Comparison of ENCODE assay signal across 33 cellular contexts in genomic region chr5:111201705-111202104, GRCh38. TPM values are rescaled to one million over a fixed set of nuclear protein-coding genes. Genes with fewer than 3 reads are reported as not detected.
A peak's percentile ranks its signal among the peaks of the same experiment; 100 is the strongest.
DNase-seq lines count a peak whose midpoint lies in the region; ATAC-seq, FAIRE-seq and TF ChIP-seq lines count a peak whose summit lies in the region.
"Had no signal": no experiment of that assay in that cellular context is flagged by ENCODE, and none has a peak within 500 bp of the region (broad histone marks: within the 10 kb centered on the region; RNA-seq: fewer than 3 reads in every experiment).

No MANE protein-coding gene starts in this region.

- no peaks in the 10 kb centered on the region for H3K27me3 ChIP-seq in astrocyte (ENCODE audit: insufficient read depth, low read length)
- H3K27me3 ChIP-seq: BE2C, Peyer's patch had no signal

- H3K4me2 ChIP-seq in astrocyte (ENCODE audit: low read length): no peak overlapping the region

- intact Hi-C loops in activated CD4-positive, alpha-beta T cell treated with anti-CD3 and anti-CD28 coated beads for 36 hours (cut with DNase I, micrococcal nuclease): no loop called here
- intact Hi-C loops in head of caudate nucleus (cut with DNase I): no loop called here
- intact Hi-C loops in natural killer cell (cut with micrococcal nuclease): no loop called here

- H4K20me1 ChIP-seq in astrocyte (ENCODE audit: insufficient read depth, low read length): no peaks in the 10 kb centered on the region

- FAIRE-seq in astrocyte (lab: Jason Lieb, UNC): peak; percentile 23
- FAIRE-seq: H1 had no signal

- H3K27ac ChIP-seq in astrocyte (ENCODE audit: low read depth, low read length): no peak overlapping the region
- H3K27ac ChIP-seq: HL-60, Peyer's patch, SK-N-MC had no signal

- peaks cover 26% of the 10 kb centered on the region for H3K4me1 Mint-ChIP-seq in activated CD4-positive, alpha-beta T cell treated with anti-CD3 and anti-CD28 coated beads for 36 hours
- H3K4me1 Mint-ChIP-seq in astrocyte (ENCODE audit: low read depth, unreplicated experiment) (peaks cover 6% of the 10 kb centered on the region), natural killer cell (no peaks in the 10 kb centered on the region)
- H3K4me1 Mint-ChIP-seq: CD14-positive monocyte had no signal

- H3K9me3 Mint-ChIP-seq in activated CD4-positive, alpha-beta T cell treated with anti-CD3 and anti-CD28 coated beads for 36 hours (ENCODE audit: low read depth): no peaks in the 10 kb centered on the region
- H3K9me3 Mint-ChIP-seq in astrocyte (ENCODE audit: unreplicated experiment) (no peaks in the 10 kb centered on the region), natural killer cell (no peaks in the 10 kb centered on the region)
- H3K9me3 Mint-ChIP-seq: CD14-positive monocyte; CD8-positive, alpha-beta memory T cell had no signal

- no peak overlapping the region for H3K4me3 ChIP-seq in astrocyte (ENCODE audit: insufficient read depth, low read depth, low read length)
- H3K4me3 ChIP-seq: Peyer's patch, SK-N-MC had no signal

- H3K27me3 Mint-ChIP-seq in activated CD4-positive, alpha-beta T cell treated with anti-CD3 and anti-CD28 coated beads for 36 hours: peaks cover 5% of the 10 kb centered on the region
- H3K27me3 Mint-ChIP-seq in astrocyte (ENCODE audit: low read depth, unreplicated experiment) (no peaks in the 10 kb centered on the region), natural killer cell (ENCODE audit: low read depth in 2 of 2) (peaks cover 5 to 33% of the 10 kb centered on the region in 2 donors)

- no peak overlapping the region for H3K4me3 Mint-ChIP-seq in activated CD4-positive, alpha-beta T cell treated with anti-CD3 and anti-CD28 coated beads for 36 hours
- H3K4me3 Mint-ChIP-seq in astrocyte (ENCODE audit: unreplicated experiment) (no peak overlapping the region), natural killer cell (no peak overlapping the region)
- H3K4me3 Mint-ChIP-seq: CD14-positive monocyte, IgD-negative memory B cell had no signal

- no peak overlapping the region for H2AFZ ChIP-seq in astrocyte (ENCODE audit: low read depth, low read length)

- TF ChIP-seq CTCF in astrocyte (IDR thresholded peaks at IDR 0.05; ENCODE audit: insufficient read depth, low read depth, low read length): no peak
- no peak for TF ChIP-seq CTCF in natural killer cell (IDR thresholded peaks at IDR 0.05)

- H3K79me2 ChIP-seq in astrocyte (ENCODE audit: insufficient read depth, low read length): no peaks in the 10 kb centered on the region

- no peak for DNase-seq in activated CD4-positive, alpha-beta T cell treated with anti-CD3 and anti-CD28 coated beads for 36 hours
- no peak for DNase-seq in activated CD4-positive, alpha-beta T cell treated with anti-CD3 and anti-CD28 coated beads for 4 hours
- DNase-seq in MV-4-11 (lab: John Stamatoyannopoulos, UW) (peak; percentile 13), astrocyte (ENCODE audit: low read depth) (no peak), head of caudate nucleus (no peak), natural killer cell (no peak)
- DNase-seq: 8988T; ACHN; BE2C; CD8-positive, alpha-beta memory T cell; DMS 273 treated with DMSO at 0.1 percent for 48 hours; EL; GDM1; HCEC 1CT; Kasumi-1; NCI-H1105 treated with DMSO at 0.1 percent for 48 hours; NCI-H146; NCI-H1930; NCI-H2107; NCI-H446; NCI-H524 treated with DMSO at 0.1 percent for 48 hours; NCI-H774; NK-92 treated with Interleukin-12 subunit alpha and Interleukin-12 subunit beta, amount 100 ng/mL, for 24 hours; OCI-M1; Peyer's patch; SIG-M5; SW 1271 had no signal

- no peaks in the 10 kb centered on the region for H3K4me1 ChIP-seq in astrocyte (ENCODE audit: insufficient read depth, low read length)
- H3K4me1 ChIP-seq: Peyer's patch had no signal

- H3K9me3 ChIP-seq in astrocyte (ENCODE audit: insufficient read depth, low read depth, low read length): no peaks in the 10 kb centered on the region
- H3K9me3 ChIP-seq: BE2C, Peyer's patch had no signal

- CTCF ChIA-PET in activated CD4-positive, alpha-beta T cell treated with anti-CD3 and anti-CD28 coated beads for 36 hours (lab: Charles Lee): interaction anchor here (0.9 to 2.5 kb wide), 4 partner anchors 9 to 76 kb away, joined by 3 to 9 read pairs (median 4); no protein-coding TSS in a partner anchor

- H3K36me3 ChIP-seq in astrocyte (ENCODE audit: insufficient read depth, low read length): no peaks in the 10 kb centered on the region
- H3K36me3 ChIP-seq: BE2C, Peyer's patch had no signal

- POLR2A ChIA-PET in activated CD4-positive, alpha-beta T cell treated with anti-CD3 and anti-CD28 coated beads for 36 hours (lab: Charles Lee): interaction anchor here (0.6 kb wide), 1 partner anchor 22 kb away, joined by 3 read pairs; no protein-coding TSS in a partner anchor

- H3K9ac ChIP-seq in astrocyte (ENCODE audit: low read length): no peak overlapping the region

- no peak overlapping the region for H3K27ac Mint-ChIP-seq in activated CD4-positive, alpha-beta T cell treated with anti-CD3 and anti-CD28 coated beads for 36 hours
- H3K27ac Mint-ChIP-seq in astrocyte (ENCODE audit: unreplicated experiment) (no peak overlapping the region), natural killer cell (no peak overlapping the region)
- H3K27ac Mint-ChIP-seq: CD14-positive monocyte, IgD-negative memory B cell had no signal

- no peaks in the 10 kb centered on the region for H3K36me3 Mint-ChIP-seq in activated CD4-positive, alpha-beta T cell treated with anti-CD3 and anti-CD28 coated beads for 36 hours (ENCODE audit: low read depth)
- H3K36me3 Mint-ChIP-seq in astrocyte (ENCODE audit: low read depth, unreplicated experiment) (no peaks in the 10 kb centered on the region), natural killer cell (no peaks in the 10 kb centered on the region)
- H3K36me3 Mint-ChIP-seq: CD14-positive monocyte; CD8-positive, alpha-beta memory T cell; IgD-negative memory B cell had no signal

- peak; percentile 60 for ATAC-seq in activated CD4-positive, alpha-beta T cell treated with anti-CD3 and anti-CD28 coated beads for 36 hours
- ATAC-seq in GM21737 (IDR thresholded peaks at IDR 0.05; ENCODE audit: unreplicated experiment) (no peak), natural killer cell (no peak)

RNA-seq across cellular contexts. Expression of gene CAMK4, which starts 22.5 kb away (rescaled TPM):
- 10 to 100 TPM; 49.4 to 53.1 TPM for total RNA-seq in activated CD4-positive, alpha-beta T cell treated with anti-CD3 and anti-CD28 coated beads for 36 hours
- total RNA-seq in astrocyte: 3.5 and 3.8 TPM in 2 replicates
- total RNA-seq in natural killer cell: 1 to 10 TPM in 2 of 3 donors, under 1 TPM in 1; 0.80 to 7.9 (median 7.2) TPM

Comparison
In these comparisons a context has a peak if more than half of its experiments do, and no peak if none do; other contexts are left out.
1. RNA of gene CAMK4, which starts 22.5 kb away (total RNA-seq): 49.4 to 53.1 TPM in activated CD4-positive, alpha-beta T cell treated with anti-CD3 and anti-CD28 coated beads for 36 hours; 0.80 to 7.9 TPM in natural killer cell and 3.5 to 3.8 TPM in astrocyte; every median in the first group is over 4 times any median in the second.